In the genomic region with DNA sequence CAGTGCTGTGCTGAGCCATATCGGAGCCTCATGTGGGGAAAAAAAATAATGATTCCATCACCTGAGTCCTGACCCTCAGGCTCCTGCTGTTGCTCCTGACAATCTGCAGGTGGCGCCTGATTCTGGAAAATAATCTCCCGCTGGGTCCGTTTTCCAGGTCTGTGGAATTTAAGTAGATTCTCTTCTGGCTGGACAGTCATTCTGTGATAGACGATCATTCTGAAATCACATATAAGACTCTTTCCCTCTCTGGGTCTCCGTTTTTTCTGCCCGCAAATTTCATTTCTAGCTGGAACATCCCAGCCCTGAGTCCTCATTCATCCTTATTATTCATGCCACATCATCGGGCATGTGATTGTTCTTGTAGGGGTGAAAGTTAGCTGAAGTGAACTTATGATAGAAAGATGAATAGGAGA, we compare ENCODE assay signal across 8 cellular contexts. TPM values are rescaled to one million over a fixed set of nuclear protein-coding genes. Genes with fewer than 3 reads are reported as not detected.
DNase-seq lines count a peak whose midpoint lies in the region; ATAC-seq, FAIRE-seq and TF ChIP-seq lines count a peak whose summit lies in the region.

No MANE protein-coding gene starts in this region.

- H3K4me3 ChIP-seq in esophagus squamous epithelium = no peak overlapping the region

- FAIRE-seq in G401.6 (lab: Jason Lieb, UNC) = peak; percentile 93

- no peaks in the 10 kb centered on the region for H3K27me3 ChIP-seq in esophagus squamous epithelium

- peak; percentile 87 to 95 (median 94) for TF ChIP-seq CTCF in esophagus squamous epithelium (IDR thresholded peaks at IDR 0.05)

- peaks cover 0 to 21% (median 13%) of the 10 kb centered on the region in 5 donors for H3K27me3 Mint-ChIP-seq in naive thymus-derived CD8-positive, alpha-beta T cell

- POLR2A ChIA-PET in naive thymus-derived CD8-positive, alpha-beta T cell (lab: Charles Lee) = interaction anchor here (0.6 to 1.9 kb wide), 7 partner anchors 37 to 483 kb away, joined by 3 to 9 read pairs (median 3); partner anchors contain the start of gene TOR2A

- H3K9me3 ChIP-seq in esophagus squamous epithelium = no peaks in the 10 kb centered on the region

- DNase-seq in A172 (ENCODE audit: low spot score) (peak; percentile 78), NCI-H2029 treated with DMSO at 0.1 percent for 48 hours (lab: John Stamatoyannopoulos, UW) (peak; percentile 62), UCSD-AML1 (lab: John Stamatoyannopoulos, UW; ENCODE audit: unreplicated experiment) (peak; percentile 27), esophagus squamous epithelium (lab: John Stamatoyannopoulos, UW) (no peak)
- DNase-seq in naive thymus-derived CD8-positive, alpha-beta T cell = peak in 5 of 10 donors; percentile 22 to 34 (median 33)

- H3K9me3 Mint-ChIP-seq in naive thymus-derived CD8-positive, alpha-beta T cell = no peaks in the 10 kb centered on the region

- 4 to 10% methylated on average over 8 of the region's 8 CpGs for WGBS in esophagus squamous epithelium, 2 donors

- H3K27ac Mint-ChIP-seq in naive thymus-derived CD8-positive, alpha-beta T cell = no peak overlapping the region

- no peak for TF ChIP-seq POLR2A in esophagus squamous epithelium (IDR thresholded peaks at IDR 0.05)

- H3K27ac ChIP-seq in esophagus squamous epithelium = no peak overlapping the region

- ATAC-seq in naive thymus-derived CD8-positive, alpha-beta T cell = peak; percentile 53 to 66
- ATAC-seq in GM21825 (IDR thresholded peaks at IDR 0.05; ENCODE audit: unreplicated experiment) (no peak), GM18868 (IDR thresholded peaks at IDR 0.05; ENCODE audit: unreplicated experiment) (no peak)

- H3K4me3 Mint-ChIP-seq in naive thymus-derived CD8-positive, alpha-beta T cell = no peak overlapping the region

- H3K36me3 ChIP-seq in esophagus squamous epithelium = no peaks in the 10 kb centered on the region

- H3K36me3 Mint-ChIP-seq in naive thymus-derived CD8-positive, alpha-beta T cell = no peaks in the 10 kb centered on the region

- H3K4me1 ChIP-seq in esophagus squamous epithelium = peaks cover 0 to 38% (median 6%) of the 10 kb centered on the region in 3 donors

- peaks cover 0 to 6% (median 4%) of the 10 kb centered on the region in 4 donors for H3K4me1 Mint-ChIP-seq in naive thymus-derived CD8-positive, alpha-beta T cell

- intact Hi-C loops in esophagus squamous epithelium (cut with DNase I) = loop anchor here (5.0 to 10.0 kb wide), 3 partner anchors 83 to 335 kb away; no protein-coding TSS in a partner anchor

RNA-seq across cellular contexts. Expression of gene STXBP1, which starts 22.1 kb away (rescaled TPM):
- 20.8 and 63.2 TPM in 2 replicates for total RNA-seq in A172 (2014; rRNA removed; shearing (Covaris generic))
- total RNA-seq in esophagus squamous epithelium = 10 to 100 TPM in 2 of 4 donors, 1 to 10 TPM in 2; 4.7 to 36.1 (median 12.2) TPM
- 10 to 100 TPM; 34.6 to 39.7 TPM for total RNA-seq in naive thymus-derived CD8-positive, alpha-beta T cell
- 10 to 100 TPM in 1 of 3 donors, 1 to 10 TPM in 2; 3.4 to 10.3 (median 7.5) TPM for polyA plus RNA-seq in naive thymus-derived CD8-positive, alpha-beta T cell

Comparison
In these comparisons a context has a peak if more than half of its experiments do, and no peak if none do; other contexts are left out.
1. ATAC-seq: peak in naive thymus-derived CD8-positive, alpha-beta T cell (2 of 2); none in GM21825 (single experiment) and GM18868 (single experiment).